In genomic region chr7:156435486-156436231, GRCh38 we compare ENCODE assay signal across 31 cellular contexts.
"Had no signal": no experiment of that assay in that cellular context is flagged by ENCODE, and none has a peak within 500 bp of the region (broad histone marks: within the 10 kb centered on the region; RNA-seq: fewer than 3 reads in every experiment).

No MANE protein-coding gene starts in this region.

- H3K4me1 ChIP-seq: colonic mucosa, esophagus muscularis mucosa, foreskin keratinocyte, heart right ventricle, parathyroid adenoma, right lobe of liver, tibial nerve, upper lobe of left lung had no signal

- H3K27ac Mint-ChIP-seq: dendritic cell treated with granulocyte-macrophage colony-stimulating factor and Interleukin-4, amounts not matched to agents 40 ng/mL and 50 ng/mL, for 4 days; endodermal cell; memory B cell; mesothelial cell of epicardium; natural killer cell treated with Interleukin-12 subunit alpha and Interleukin-12 subunit beta and Interleukin-15 and Interleukin-18, amount 100 ng/mL, for 72 hours; progenitor cell of endocrine pancreas; stimulated activated naive B cell treated with anti-CD40 and anti-IgM and Interleukin-4, amounts not matched to agents 10 μg/mL and 1 μg/mL and 100 μg/mL, for 72 hours; stimulated activated naive CD8-positive, alpha-beta T cell treated with anti-CD3 and anti-CD28 coated beads, Interleukin-15, Interleukin-2, amounts not matched to agents 100 ng/mL and 50 ng/mL, for 24 hours had no signal

- H3K27me3 ChIP-seq: colonic mucosa, foreskin keratinocyte, right lobe of liver, tibial nerve, upper lobe of left lung had no signal

- H3K4me1 Mint-ChIP-seq: endodermal cell; memory B cell; mesothelial cell of epicardium; naive B cell; neural crest cell; stimulated activated naive B cell treated with anti-CD40 and anti-IgM and Interleukin-4, amounts not matched to agents 10 μg/mL and 1 μg/mL and 100 μg/mL, for 72 hours had no signal

- H2AFZ ChIP-seq: parathyroid adenoma had no signal

- H3K9me3 ChIP-seq: colonic mucosa, esophagus muscularis mucosa, heart right ventricle, mucosa of descending colon, right lobe of liver, thoracic aorta, tibial nerve, upper lobe of left lung had no signal

- H3K79me2 ChIP-seq: parathyroid adenoma had no signal

- H3K9ac ChIP-seq: parathyroid adenoma had no signal

- H3K9me3 Mint-ChIP-seq: dendritic cell treated with granulocyte-macrophage colony-stimulating factor and Interleukin-4, amounts not matched to agents 40 ng/mL and 50 ng/mL, for 4 days; endodermal cell; memory B cell; mesothelial cell of epicardium; natural killer cell treated with Interleukin-12 subunit alpha and Interleukin-12 subunit beta and Interleukin-15 and Interleukin-18, amount 100 ng/mL, for 72 hours; neural crest cell; stimulated activated naive B cell treated with anti-CD40 and anti-IgM and Interleukin-4, amounts not matched to agents 10 μg/mL and 1 μg/mL and 100 μg/mL, for 72 hours; stimulated activated naive CD8-positive, alpha-beta T cell treated with anti-CD3 and anti-CD28 coated beads, Interleukin-15, Interleukin-2, amounts not matched to agents 100 ng/mL and 50 ng/mL, for 24 hours had no signal

- FAIRE-seq: endothelial cell of umbilical vein, keratinocyte, small intestine, urothelium cell line had no signal

- H3K36me3 Mint-ChIP-seq: memory B cell; mesothelial cell of epicardium; naive B cell; natural killer cell treated with Interleukin-12 subunit alpha and Interleukin-12 subunit beta and Interleukin-15 and Interleukin-18, amount 100 ng/mL, for 72 hours; stimulated activated naive B cell treated with anti-CD40 and anti-IgM and Interleukin-4, amounts not matched to agents 10 μg/mL and 1 μg/mL and 100 μg/mL, for 72 hours had no signal

- H3K27ac ChIP-seq: colonic mucosa, esophagus muscularis mucosa, foreskin keratinocyte, heart right ventricle, parathyroid adenoma, right lobe of liver, thoracic aorta, tibial nerve, upper lobe of left lung had no signal

- H3K4me3 ChIP-seq: colonic mucosa, esophagus muscularis mucosa, heart right ventricle, lung, mucosa of descending colon, right lobe of liver, thoracic aorta, tibial nerve, upper lobe of left lung had no signal

- H3K4me3 Mint-ChIP-seq: dendritic cell treated with granulocyte-macrophage colony-stimulating factor and Interleukin-4, amounts not matched to agents 40 ng/mL and 50 ng/mL, for 4 days; endodermal cell; memory B cell; mesothelial cell of epicardium; naive B cell; natural killer cell treated with Interleukin-12 subunit alpha and Interleukin-12 subunit beta and Interleukin-15 and Interleukin-18, amount 100 ng/mL, for 72 hours; neural crest cell; stimulated activated naive B cell treated with anti-CD40 and anti-IgM and Interleukin-4, amounts not matched to agents 10 μg/mL and 1 μg/mL and 100 μg/mL, for 72 hours; stimulated activated naive CD8-positive, alpha-beta T cell treated with anti-CD3 and anti-CD28 coated beads, Interleukin-15, Interleukin-2, amounts not matched to agents 100 ng/mL and 50 ng/mL, for 24 hours had no signal

- H3K36me3 ChIP-seq: colonic mucosa, esophagus muscularis mucosa, heart right ventricle, right lobe of liver, thoracic aorta, tibial nerve, upper lobe of left lung had no signal

- DNase-seq: colonic mucosa; effector CD8-positive, alpha-beta T cell; endodermal cell; foreskin keratinocyte; glutamatergic neuron; heart right ventricle; hippocampal formation; mucosa of descending colon; naive B cell; right lobe of liver; small intestine; stimulated activated CD4-positive, alpha-beta T cell treated with anti-CD3 and anti-CD28 coated beads, Interleukin-15, amount 100 ng/mL, for 24 hours; stimulated activated CD4-positive, alpha-beta T cell treated with anti-CD3 and anti-CD28 coated beads, Interleukin-2, amount 100 ng/mL, for 48 hours; stimulated activated naive B cell treated with anti-CD40 and anti-IgM and Interleukin-4, amounts not matched to agents 10 μg/mL and 1 μg/mL and 100 μg/mL, for 72 hours; upper lobe of left lung had no signal

- ATAC-seq: foreskin keratinocyte; heart right ventricle; left lobe of liver; mucosa of descending colon; natural killer cell treated with Interleukin-12 subunit alpha and Interleukin-12 subunit beta and Interleukin-15 and Interleukin-18, amount 100 ng/mL, for 72 hours; stimulated activated naive B cell treated with anti-CD40 and anti-IgM and Interleukin-4, amounts not matched to agents 10 μg/mL and 1 μg/mL and 100 μg/mL, for 72 hours had no signal
